ENCODE assay signal across 23 cellular contexts in genomic region chr1:93668121-93668520, GRCh38. TPM values are rescaled to one million over a fixed set of nuclear protein-coding genes. Genes with fewer than 3 reads are reported as not detected.
A peak's percentile ranks its signal among the peaks of the same experiment; 100 is the strongest.
DNase-seq lines count a peak whose midpoint lies in the region; FAIRE-seq and TF ChIP-seq lines count a peak whose summit lies in the region.
"Had no signal": no experiment of that assay in that cellular context is flagged by ENCODE, and none has a peak within 500 bp of the region (broad histone marks: within the 10 kb centered on the region; RNA-seq: fewer than 3 reads in every experiment).

No MANE protein-coding gene starts in this region.

- TF ChIP-seq CTCF in brain (conservative IDR thresholded peaks at IDR 0.05) = no peak
- no peak for TF ChIP-seq CTCF in keratinocyte (optimal IDR thresholded peaks at IDR 0.05 in 1 of 3, IDR thresholded peaks at IDR 0.05 in 1 of 3, conservative IDR thresholded peaks at IDR 0.05 in 1 of 3; ENCODE audit: extremely low read depth in 1 of 3, insufficient read depth in 2 of 3, low read length in 3 of 3)

- no peaks in the 10 kb centered on the region for H3K9me3 ChIP-seq in keratinocyte (ENCODE audit: control insufficient read depth, low read depth, low read length)
- H3K9me3 ChIP-seq in skeletal muscle satellite cell (replicated peaks; ENCODE audit: low read length) = no peaks in the 10 kb centered on the region
- H3K9me3 ChIP-seq: Caco-2, HAP-1, tibial artery had no signal

- H3K4me2 ChIP-seq in keratinocyte (ENCODE audit: control insufficient read depth, extremely low read depth, insufficient read depth, low read depth, low read length) (no peak overlapping the region), skeletal muscle satellite cell (ENCODE audit: low read length) (peak overlapping the region; percentile 43)

- H3K27me3 Mint-ChIP-seq in brain = no peaks in the 10 kb centered on the region
- H3K27me3 Mint-ChIP-seq in activated T-cell treated with anti-CD3 and anti-CD28 coated beads, Interleukin-2, amount 50 U/mL, for 24 hours = no peaks in the 10 kb centered on the region
- H3K27me3 Mint-ChIP-seq: T-cell had no signal

- peaks cover 76% of the 10 kb centered on the region for H3K4me1 ChIP-seq in keratinocyte (ENCODE audit: control insufficient read depth, extremely low read depth, insufficient read depth, low read length)
- peaks cover 99% of the 10 kb centered on the region for H3K4me1 ChIP-seq in skeletal muscle satellite cell (ENCODE audit: control insufficient read depth, insufficient read depth, low read length)
- H3K4me1 ChIP-seq: HAP-1 had no signal

- H3K36me3 Mint-ChIP-seq in brain = peaks cover 9% of the 10 kb centered on the region
- no peaks in the 10 kb centered on the region for H3K36me3 Mint-ChIP-seq in activated T-cell treated with anti-CD3 and anti-CD28 coated beads, Interleukin-2, amount 50 U/mL, for 24 hours (ENCODE audit: low read depth)
- H3K36me3 Mint-ChIP-seq: naive thymus-derived CD4-positive, alpha-beta T cell; T-cell had no signal

- H4K20me1 ChIP-seq in keratinocyte (ENCODE audit: control insufficient read depth, extremely low read depth, insufficient read depth, low read length) = peaks cover 65% of the 10 kb centered on the region

- peak overlapping the region; percentile 2 for H3K27ac ChIP-seq in keratinocyte (ENCODE audit: control insufficient read depth, insufficient read depth, low read length)
- H3K27ac ChIP-seq: brain microvascular endothelial cell, parathyroid adenoma, tibial artery had no signal

- H3K27me3 ChIP-seq in keratinocyte (ENCODE audit: control insufficient read depth, extremely low read depth, insufficient read depth, low read length) (no peaks in the 10 kb centered on the region), skeletal muscle satellite cell (ENCODE audit: control insufficient read depth, insufficient read depth, low read length) (no peaks in the 10 kb centered on the region)
- H3K27me3 ChIP-seq: brain microvascular endothelial cell, tibial artery had no signal

- H3K9me1 ChIP-seq in keratinocyte (ENCODE audit: control insufficient read depth, extremely low read depth, insufficient read depth, low read length) = no peaks in the 10 kb centered on the region

- H3K36me3 ChIP-seq in keratinocyte (ENCODE audit: control insufficient read depth in 2 of 2, extremely low read depth in 1 of 2, insufficient read depth in 2 of 2, low read length in 2 of 2) = peaks cover 35 to 58% of the 10 kb centered on the region in 2 experiments
- H3K36me3 ChIP-seq in skeletal muscle satellite cell (ENCODE audit: insufficient read depth, low read length) = peaks cover 67% of the 10 kb centered on the region
- H3K36me3 ChIP-seq: HAP-1, tibial artery had no signal

- H3K27ac Mint-ChIP-seq in brain = peak overlapping the region in 3 of 5 experiments; percentile 10 to 85 (median 79)
- no peak overlapping the region for H3K27ac Mint-ChIP-seq in activated T-cell treated with anti-CD3 and anti-CD28 coated beads, Interleukin-2, amount 50 U/mL, for 24 hours
- H3K27ac Mint-ChIP-seq: activated T-helper 2 cell treated with anti-CD3 and anti-CD28 coated beads, Interferon-gamma antibody, Interleukin-2, Interleukin-4, amounts not matched to agents 10 μg/mL and 5 μg/mL and 100 μg/mL, durations not matched to agents 14 hours and 24 hours and 36 hours; T-cell had no signal

- FAIRE-seq in keratinocyte (lab: Jason Lieb, UNC) (no peak), GM19239 (lab: Jason Lieb, UNC) (no peak)
- FAIRE-seq: colon, small intestine had no signal

- no peak overlapping the region for H3K4me3 ChIP-seq in keratinocyte (ENCODE audit: control insufficient read depth in 2 of 3, extremely low read depth in 1 of 3, insufficient read depth in 2 of 3, low read depth in 1 of 3, low read length in 3 of 3)
- H3K4me3 ChIP-seq in skeletal muscle satellite cell (ENCODE audit: low read length) = no peak overlapping the region
- H3K4me3 ChIP-seq: HAP-1, lung, tibial artery had no signal

- no peak overlapping the region for H2AFZ ChIP-seq in keratinocyte (ENCODE audit: control insufficient read depth, low read length)
- H2AFZ ChIP-seq: parathyroid adenoma had no signal

- H3K79me2 ChIP-seq in keratinocyte (ENCODE audit: control insufficient read depth, insufficient read depth, low read length) = peaks cover 92% of the 10 kb centered on the region
- H3K79me2 ChIP-seq: parathyroid adenoma had no signal

- no peak overlapping the region for H3K4me3 Mint-ChIP-seq in brain
- H3K4me3 Mint-ChIP-seq in activated T-cell treated with anti-CD3 and anti-CD28 coated beads, Interleukin-2, amount 50 U/mL, for 24 hours = no peak overlapping the region
- H3K4me3 Mint-ChIP-seq: naive thymus-derived CD4-positive, alpha-beta T cell; T-cell had no signal

- H3K9me3 Mint-ChIP-seq in brain = peaks cover 0 to 2% (median 0%) of the 10 kb centered on the region in 5 experiments
- H3K9me3 Mint-ChIP-seq in activated T-cell treated with anti-CD3 and anti-CD28 coated beads, Interleukin-2, amount 50 U/mL, for 24 hours = no peaks in the 10 kb centered on the region
- H3K9me3 Mint-ChIP-seq: activated T-helper 2 cell treated with anti-CD3 and anti-CD28 coated beads, Interferon-gamma antibody, Interleukin-2, Interleukin-4, amounts not matched to agents 10 μg/mL and 5 μg/mL and 100 μg/mL, durations not matched to agents 14 hours and 24 hours and 36 hours; T-cell had no signal

- DNase-seq in LHCN-M2 (ENCODE audit: low read depth) (peak; percentile 99), keratinocyte (ENCODE audit: low read depth, low spot score) (no peak), GM19239 (ENCODE audit: insufficient read length, low spot score) (no peak)
- DNase-seq in activated T-cell treated with anti-CD3 and anti-CD28 coated beads, Interleukin-2, amount 50 U/mL, for 24 hours = no peak
- DNase-seq in activated CD8-positive, alpha-beta memory T cell treated with anti-CD3 and anti-CD28 coated beads for 24 hours = no peak
- DNase-seq: activated CD4-positive, alpha-beta T cell treated with anti-CD3 and anti-CD28 coated beads for 4 hours; brain microvascular endothelial cell; naive thymus-derived CD4-positive, alpha-beta T cell; NCI-H524; Right ventricle myocardium superior; small intestine; stimulated activated CD4-positive, alpha-beta T cell treated with anti-CD3 and anti-CD28 coated beads, Interleukin-2, amount 100 ng/mL, for 48 hours; stimulated activated naive CD4-positive, alpha-beta T cell treated with Interleukin-2 at 50 U/mL for 16 hours; T-cell; tibial artery had no signal

- H3K4me1 Mint-ChIP-seq in brain = peaks cover 84% of the 10 kb centered on the region
- H3K4me1 Mint-ChIP-seq in activated T-cell treated with anti-CD3 and anti-CD28 coated beads, Interleukin-2, amount 50 U/mL, for 24 hours (ENCODE audit: low read depth) = peaks cover 1% of the 10 kb centered on the region
- H3K4me1 Mint-ChIP-seq: T-cell had no signal

- H3K9ac ChIP-seq in keratinocyte (ENCODE audit: control insufficient read depth, extremely low read depth, insufficient read depth, low read length) (no peak overlapping the region), skeletal muscle satellite cell (ENCODE audit: low read depth, low read length) (peak overlapping the region; percentile 66)
- H3K9ac ChIP-seq: parathyroid adenoma had no signal

- dilution Hi-C loops in keratinocyte (cut with MboI; ENCODE audit: extremely low pct_ligation_motif_present, low sequenced_read_pairs) = no loop called here

RNA-seq across cellular contexts. Expression of gene BCAR3, which starts 13.5 kb away (rescaled TPM):
- total RNA-seq in LHCN-M2 (2014; rRNA removed) = 112 TPM in 2 replicates
- polyA plus RNA-seq in LHCN-M2 (2012) = 57.0 TPM
- polyA plus RNA-seq in brain (ENCODE audit: insufficient read depth, low read depth, low replicate concordance) = 14.4 TPM
- 51.2 to 95.4 TPM (median 77.2 TPM) in 3 replicates for polyA plus RNA-seq in keratinocyte
- polyA plus RNA-seq in keratinocyte (2011; ENCODE audit: low read depth) = 38.7 TPM
- 67.5 and 68.4 TPM in 2 replicates for polyA plus RNA-seq in keratinocyte (2011; cell fraction: cytosol; rRNA removed)
- 113 and 127 TPM in 2 replicates for polyA plus RNA-seq in keratinocyte (2011; cell fraction: nucleus; rRNA removed)
- 50.7 and 81.5 TPM in 2 replicates for polyA plus RNA-seq in keratinocyte (2012; ENCODE audit: low replicate concordance)
- 46.0 to 84.4 TPM (median 64.1 TPM) in 3 replicates for polyA minus RNA-seq in keratinocyte
- 90.7 TPM for polyA minus RNA-seq in keratinocyte (2011; cell fraction: cytosol; rRNA and poly(A)+ RNA removed)
- 83.5 and 121 TPM in 2 replicates for polyA minus RNA-seq in keratinocyte (2011; cell fraction: nucleus; rRNA and poly(A)+ RNA removed)
- 16.2 and 18.3 TPM in 2 replicates for total RNA-seq in skeletal muscle satellite cell (2012; rRNA removed)
